Comparison of ENCODE assay signal across 7 cellular contexts in the genomic region with DNA sequence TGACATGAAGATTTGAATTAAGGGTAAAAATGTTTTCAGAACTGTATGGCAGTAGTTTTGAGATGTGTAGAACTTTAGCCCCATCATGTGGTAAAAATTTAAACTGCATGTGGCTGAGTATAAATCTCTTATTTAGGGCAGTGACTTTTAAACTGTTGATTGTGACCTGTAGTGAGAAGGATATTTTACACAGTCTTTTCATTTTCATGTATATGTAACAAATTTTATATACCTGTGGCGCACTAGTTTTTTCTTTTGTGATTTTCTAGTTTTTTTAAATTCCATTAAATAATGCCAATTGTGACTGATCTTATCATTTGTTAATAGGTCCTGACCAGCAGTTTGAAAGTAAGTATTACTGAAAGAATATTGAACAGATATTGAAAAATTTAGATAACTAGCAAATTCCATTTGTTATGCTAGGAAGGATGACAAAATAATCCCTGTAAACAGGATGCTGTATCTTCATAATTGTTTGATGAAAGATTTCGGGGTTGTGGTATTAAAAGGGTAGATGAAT. TPM values are rescaled to one million over a fixed set of nuclear protein-coding genes. Genes with fewer than 3 reads are reported as not detected.
A peak's percentile ranks its signal among the peaks of the same experiment; 100 is the strongest.
DNase-seq lines count a peak whose midpoint lies in the region; ATAC-seq and TF ChIP-seq lines count a peak whose summit lies in the region.

No MANE protein-coding gene starts in this region.

- WGBS in ovary, 3 donors, result 79 to 88% (median 81%) methylated on average over 2 of the region's 2 CpGs

- intact Hi-C loops in activated CD8-positive, alpha-beta T cell treated with anti-CD3 and anti-CD28 coated beads for 36 hours (cut with micrococcal nuclease), result loop anchor here (2.0 kb wide), 2 partner anchors 46 to 320 kb away; a partner anchor contains a TSS
- intact Hi-C loops in ovary (cut with DNase I), result loop anchor here in 3 of 4 donors (5.0 to 10.0 kb wide), 5 partner anchors 266 to 956 kb away; a partner anchor contains a TSS

- peak overlapping the region; percentile 67 for H3K27ac Mint-ChIP-seq in activated CD8-positive, alpha-beta T cell treated with anti-CD3 and anti-CD28 coated beads for 36 hours

- H3K27ac ChIP-seq in DND-41 (ENCODE audit: low read length) (no peak overlapping the region), foreskin keratinocyte (no peak overlapping the region), ovary (no peak overlapping the region)

- H3K27me3 Mint-ChIP-seq in activated CD8-positive, alpha-beta T cell treated with anti-CD3 and anti-CD28 coated beads for 36 hours, result no peaks in the 10 kb centered on the region

- H3K27me3 ChIP-seq in DND-41 (ENCODE audit: insufficient read depth, low read length, poor library complexity) (no peaks in the 10 kb centered on the region), foreskin keratinocyte (no peaks in the 10 kb centered on the region), ovary (no peaks in the 10 kb centered on the region)

- H2AFZ ChIP-seq in DND-41 (ENCODE audit: low read depth, low read length), result no peak overlapping the region

- no peak overlapping the region for H3K4me3 Mint-ChIP-seq in activated CD8-positive, alpha-beta T cell treated with anti-CD3 and anti-CD28 coated beads for 36 hours

- H3K9ac ChIP-seq in DND-41 (ENCODE audit: low read depth, low read length), result no peak overlapping the region

- H4K20me1 ChIP-seq in DND-41 (ENCODE audit: insufficient read depth, low read length), result peaks cover 66% of the 10 kb centered on the region

- H3K9me3 Mint-ChIP-seq in activated CD8-positive, alpha-beta T cell treated with anti-CD3 and anti-CD28 coated beads for 36 hours, result no peaks in the 10 kb centered on the region

- H3K4me1 Mint-ChIP-seq in activated CD8-positive, alpha-beta T cell treated with anti-CD3 and anti-CD28 coated beads for 36 hours (ENCODE audit: low read depth), result peaks cover 49% of the 10 kb centered on the region

- POLR2A ChIA-PET in activated CD8-positive, alpha-beta T cell treated with anti-CD3 and anti-CD28 coated beads for 36 hours (lab: Charles Lee), result no interaction called here

- H3K36me3 Mint-ChIP-seq in activated CD8-positive, alpha-beta T cell treated with anti-CD3 and anti-CD28 coated beads for 36 hours (ENCODE audit: low read depth), result peaks cover 24% of the 10 kb centered on the region

- H3K79me2 ChIP-seq in DND-41 (ENCODE audit: insufficient read depth, low read length), result peaks cover 90% of the 10 kb centered on the region

- H3K4me1 ChIP-seq in DND-41 (ENCODE audit: insufficient read depth, low read length), result no peaks in the 10 kb centered on the region
- peaks cover 5% of the 10 kb centered on the region for H3K4me1 ChIP-seq in foreskin keratinocyte
- no peaks in the 10 kb centered on the region for H3K4me1 ChIP-seq in ovary (ENCODE audit: insufficient read depth)

- H3K4me3 ChIP-seq in DND-41 (ENCODE audit: low read depth in 1 of 2, low read length in 2 of 2) (no peak overlapping the region), ovary (no peak overlapping the region)

- no peaks in the 10 kb centered on the region for H3K9me3 ChIP-seq in DND-41 (ENCODE audit: insufficient read depth, low read length, severe bottlenecking)
- no peaks in the 10 kb centered on the region for H3K9me3 ChIP-seq in ovary

- TF ChIP-seq CTCF in DND-41 (IDR thresholded peaks at IDR 0.05; ENCODE audit: borderline replicate concordance, extremely low read depth, low read length, poor library complexity, severe bottlenecking) (peak; percentile 93), foreskin keratinocyte (conservative IDR thresholded peaks at IDR 0.05) (peak; percentile 91), ovary (IDR thresholded peaks at IDR 0.05) (peak; percentile 74 to 86 (median 84))
- TF ChIP-seq CTCF in activated CD8-positive, alpha-beta T cell treated with anti-CD3 and anti-CD28 coated beads for 36 hours (IDR thresholded peaks at IDR 0.05), result peak; percentile 96

- ATAC-seq in DND-41 (ENCODE audit: insufficient read depth, low read depth) (peak; percentile 86), GM21515 (IDR thresholded peaks at IDR 0.05; ENCODE audit: unreplicated experiment) (peak; percentile 50), foreskin keratinocyte (peak; percentile 53)
- ATAC-seq in activated CD8-positive, alpha-beta T cell treated with anti-CD3 and anti-CD28 coated beads for 36 hours, result peak; percentile 79

- DNase-seq in DND-41 (no peak), NCI-H1694 treated with DMSO at 0.1 percent for 48 hours (lab: John Stamatoyannopoulos, UW) (peak; percentile 24), foreskin keratinocyte (peak in 1 of 2 donors; percentile 36), ovary (no peak)
- no peak for DNase-seq in activated CD8-positive, alpha-beta T cell treated with anti-CD3 and anti-CD28 coated beads for 36 hours
- no peak for DNase-seq in stimulated activated CD4-positive, alpha-beta T cell treated with anti-CD3 and anti-CD28 coated beads, Interleukin-15, amount 100 ng/mL, for 24 hours

- no peak for TF ChIP-seq EP300 in ovary (IDR thresholded peaks at IDR 0.05)

- CTCF ChIA-PET in activated CD8-positive, alpha-beta T cell treated with anti-CD3 and anti-CD28 coated beads for 36 hours (lab: Charles Lee), result interaction anchor here (1.6 to 2.6 kb wide), 3 partner anchors 19 to 320 kb away, joined by 6 to 13 read pairs (median 10); no protein-coding TSS in a partner anchor

- no peak for TF ChIP-seq POLR2A in ovary (IDR thresholded peaks at IDR 0.05)

- H3K36me3 ChIP-seq in DND-41 (ENCODE audit: insufficient read depth, low read length) (peaks cover 37% of the 10 kb centered on the region), ovary (no peaks in the 10 kb centered on the region)

- H3K4me2 ChIP-seq in DND-41 (ENCODE audit: insufficient read depth, low read length), result no peak overlapping the region

RNA-seq across cellular contexts. Expression of a gene that starts 47.2 kb away (rescaled TPM):
- total RNA-seq in activated CD8-positive, alpha-beta T cell treated with anti-CD3 and anti-CD28 coated beads for 36 hours, result 10 to 100 TPM; 87.9 to 88.5 TPM
- total RNA-seq in foreskin keratinocyte (49.5 and 53.5 TPM in 2 replicates), ovary (100 to 1,000 TPM in 2 of 7 donors, 10 to 100 TPM in 5; 78.2 to 124 (median 96.1) TPM)
- polyA plus RNA-seq in foreskin keratinocyte (24.7 and 30.2 TPM in 2 replicates), ovary (10 to 100 TPM; 63.7 to 68.4 TPM)
